ENCODE assay signal across 10 cellular contexts in the genomic region with DNA sequence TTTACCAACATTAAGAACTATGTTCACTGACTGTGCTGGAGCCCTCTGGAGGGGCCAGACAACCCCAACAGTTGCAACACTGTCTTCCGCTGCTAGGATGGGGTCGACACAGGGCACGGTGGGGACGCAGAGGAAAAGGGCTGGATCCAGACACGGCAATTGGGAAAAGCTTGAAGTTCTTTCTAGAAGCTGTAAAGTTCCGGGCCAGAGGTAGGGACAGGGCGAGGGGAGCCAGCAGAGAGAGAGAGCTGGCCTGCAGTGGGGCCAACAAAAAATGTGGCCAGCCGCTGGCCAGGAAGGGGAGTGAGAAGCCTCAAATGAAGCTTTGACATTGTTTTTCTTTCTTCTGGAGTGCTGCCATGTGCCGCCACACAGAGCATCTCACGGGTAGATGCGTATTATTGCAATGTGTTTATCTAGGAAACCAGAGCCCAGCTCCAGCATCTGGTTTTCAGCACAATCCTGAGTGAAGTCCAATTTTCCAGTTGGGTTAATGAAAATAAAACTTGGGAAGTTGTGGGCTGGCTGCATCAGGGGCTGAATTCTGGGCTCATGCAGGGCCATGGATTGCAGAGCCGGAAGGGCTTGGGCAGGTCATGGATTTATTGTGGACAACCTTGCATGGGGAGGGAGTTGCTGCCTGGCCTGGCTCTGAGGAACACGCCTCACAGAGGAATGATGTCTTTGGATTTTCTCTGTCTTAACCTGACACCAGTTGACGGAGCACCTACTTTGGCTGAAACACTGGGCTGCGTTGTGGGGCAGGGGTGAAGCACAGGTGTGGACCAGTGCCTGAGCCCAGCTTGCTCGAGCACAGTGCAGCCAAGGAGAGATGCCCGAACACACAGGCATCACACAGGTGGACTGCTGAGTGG.
DNase-seq lines count a peak whose midpoint lies in the region; ATAC-seq, FAIRE-seq and TF ChIP-seq lines count a peak whose summit lies in the region.
"Had no signal": no experiment of that assay in that cellular context is flagged by ENCODE, and none has a peak within 500 bp of the region (broad histone marks: within the 10 kb centered on the region; RNA-seq: fewer than 3 reads in every experiment).

No MANE protein-coding gene starts in this region.

- no peak overlapping the region for H3K4me3 Mint-ChIP-seq in mesothelial cell of epicardium
- H3K4me3 Mint-ChIP-seq in activated CD4-positive, alpha-beta T cell treated with anti-CD3 and anti-CD28 coated beads for 36 hours: no peak overlapping the region

- peak overlapping the region; percentile 27; the same call in 1 of the 2 replicates for H3K4me2 ChIP-seq in IMR-90 (ENCODE audit: low read depth, low read length)

- no peak for FAIRE-seq in frontal cortex (lab: Jason Lieb, UNC)

- H2BK5ac ChIP-seq in IMR-90 (ENCODE audit: low read depth, low read length, poor library complexity, severe bottlenecking): peak overlapping the region; percentile 57

- H3K36me3 ChIP-seq in IMR-90 (ENCODE audit: control insufficient read depth, insufficient read depth, low read length): no peaks in the 10 kb centered on the region
- no peaks in the 10 kb centered on the region for H3K36me3 ChIP-seq in thymus (ENCODE audit: control insufficient read depth, insufficient read depth)

- H2AK9ac ChIP-seq in IMR-90 (replicated peaks; ENCODE audit: low read depth, low read length, poor library complexity): peak overlapping the region; percentile 42

- peak overlapping the region; percentile 88 for H3K4ac ChIP-seq in IMR-90 (ENCODE audit: low read depth, low read length)

- H3K79me1 ChIP-seq in IMR-90 (ENCODE audit: low read depth in 1 of 2, low read length in 2 of 2): 0 out of 4 replicates have a peak, but pooled peaks cover 0 to 5% of the 10 kb centered on the region in 2 experiments

- H3K14ac ChIP-seq in IMR-90 (replicated peaks; ENCODE audit: low read depth, low read length): peak overlapping the region; percentile 85

- peak overlapping the region; percentile 92 for H3K27ac ChIP-seq in IMR-90 (ENCODE audit: insufficient read depth, low read length)
- H3K27ac ChIP-seq in thymus (ENCODE audit: low read depth): peak overlapping the region; percentile 61

- H4K91ac ChIP-seq in IMR-90 (ENCODE audit: insufficient read depth, low read depth, low read length): peak overlapping the region; percentile 84

- H3K27me3 Mint-ChIP-seq in mesothelial cell of epicardium (ENCODE audit: low read depth): no peaks in the 10 kb centered on the region
- peaks cover 18% of the 10 kb centered on the region for H3K27me3 Mint-ChIP-seq in activated CD4-positive, alpha-beta T cell treated with anti-CD3 and anti-CD28 coated beads for 36 hours

- CTCF ChIA-PET in IMR-90 (lab: Yijun Ruan, JAX): interaction anchor here (0.7 kb wide), 1 partner anchor 21 kb away, joined by 3 read pairs; no protein-coding TSS in a partner anchor
- CTCF ChIA-PET in activated CD4-positive, alpha-beta T cell treated with anti-CD3 and anti-CD28 coated beads for 36 hours (lab: Charles Lee): interaction anchor here (0.6 kb wide), 2 partner anchors 131 to 187 kb away, joined by 3 to 4 read pairs; no protein-coding TSS in a partner anchor

- peak overlapping the region; percentile 46 for H3K23ac ChIP-seq in IMR-90 (ENCODE audit: low read depth, low read length)

- ATAC-seq in IMR-90 (ENCODE audit: low read depth) (peak; percentile 78), HG02678 (IDR thresholded peaks at IDR 0.05; ENCODE audit: unreplicated experiment) (no peak)
- no peak for ATAC-seq in activated CD4-positive, alpha-beta T cell treated with anti-CD3 and anti-CD28 coated beads for 36 hours

- no TSS peak for BruUV-seq in IMR-90 (replicated peaks; lab: Mats Ljungman, UMichigan)

- peak overlapping the region; percentile 86 for H2BK20ac ChIP-seq in IMR-90 (ENCODE audit: low read depth, low read length)

- peak overlapping the region; percentile 81 for H3K18ac ChIP-seq in IMR-90 (ENCODE audit: low read depth, low read length)

- peak overlapping the region in 1 of 2 experiments; percentile 51; a peak in 1 of 4 replicates for H4K8ac ChIP-seq in IMR-90 (ENCODE audit: low read depth in 2 of 2, low read length in 2 of 2)

- peak overlapping the region; percentile 57 for H3K27ac Mint-ChIP-seq in mesothelial cell of epicardium
- H3K27ac Mint-ChIP-seq in activated CD4-positive, alpha-beta T cell treated with anti-CD3 and anti-CD28 coated beads for 36 hours: no peak overlapping the region

- peak overlapping the region; percentile 87 for H2BK120ac ChIP-seq in IMR-90 (ENCODE audit: low read depth, low read length)

- peaks cover 19% of the 10 kb centered on the region for H3K4me1 Mint-ChIP-seq in mesothelial cell of epicardium
- no peaks in the 10 kb centered on the region for H3K4me1 Mint-ChIP-seq in activated CD4-positive, alpha-beta T cell treated with anti-CD3 and anti-CD28 coated beads for 36 hours

- peaks cover 24% of the 10 kb centered on the region for H3K9me1 ChIP-seq in IMR-90 (ENCODE audit: insufficient read depth, low read length)

- H3K4me3 ChIP-seq in IMR-90 (ENCODE audit: insufficient read depth, low read depth, low read length): no peak overlapping the region
- H3K4me3 ChIP-seq in thymus (ENCODE audit: low read length): no peak overlapping the region

- dilution Hi-C loops in IMR-90 (cut with HindIII; ENCODE audit: low sequenced_read_pairs, unreplicated experiment): no loop called here

- H2AFZ ChIP-seq in IMR-90 (replicated peaks; ENCODE audit: low read length, poor library complexity): peak overlapping the region; percentile 70

- peak overlapping the region; percentile 58 for H4K5ac ChIP-seq in IMR-90 (ENCODE audit: low read depth, low read length)

- TF ChIP-seq RAD21 in IMR-90 (IDR thresholded peaks at IDR 0.05; ENCODE audit: low read length): no peak

- no peak for TF ChIP-seq CTCF in IMR-90 (conservative IDR thresholded peaks at IDR 0.05; ENCODE audit: low read depth, low read length)
- no peak for TF ChIP-seq CTCF in mesothelial cell of epicardium (IDR thresholded peaks at IDR 0.05; ENCODE audit: unreplicated experiment)

- H2AK5ac ChIP-seq in IMR-90 (ENCODE audit: low read depth, low read length): peak overlapping the region; percentile 92

- H3K27me3 ChIP-seq in IMR-90 (ENCODE audit: control insufficient read depth, insufficient read depth, low read length) (no peaks in the 10 kb centered on the region), thymus (ENCODE audit: control insufficient read depth, insufficient read depth) (no peaks in the 10 kb centered on the region)

- H3K9me3 Mint-ChIP-seq in mesothelial cell of epicardium: no peaks in the 10 kb centered on the region
- no peaks in the 10 kb centered on the region for H3K9me3 Mint-ChIP-seq in activated CD4-positive, alpha-beta T cell treated with anti-CD3 and anti-CD28 coated beads for 36 hours (ENCODE audit: low read depth)

- TF ChIP-seq POLR2A in IMR-90 (IDR thresholded peaks at IDR 0.05; ENCODE audit: low read depth, low read length): no peak

- H3K9me3 ChIP-seq in IMR-90 (ENCODE audit: control insufficient read depth, insufficient read depth, low read length) (no peaks in the 10 kb centered on the region), thymus (ENCODE audit: control insufficient read depth) (no peaks in the 10 kb centered on the region)

- no peaks in the 10 kb centered on the region for H4K20me1 ChIP-seq in IMR-90 (ENCODE audit: insufficient read depth, low read length)

- WGBS in IMR-90 (ENCODE audit: extremely low coverage in 2 of 2, insufficient read length in 1 of 2), 2 experiments: 32% methylated on average over 11 of the region's 17 CpGs; no CpG with 5 or more reads in 1 of the 2 experiments
- 90% methylated on average over 17 of the region's 17 CpGs for WGBS in thymus

- H3K56ac ChIP-seq in IMR-90 (ENCODE audit: extremely low read depth, insufficient read depth, low read length): peak overlapping the region; percentile 20; the same call in 1 of the 2 replicates

- peaks cover 32% of the 10 kb centered on the region for H3K4me1 ChIP-seq in IMR-90 (ENCODE audit: control insufficient read depth, insufficient read depth, low read length)
- no peaks in the 10 kb centered on the region for H3K4me1 ChIP-seq in thymus (ENCODE audit: control insufficient read depth, insufficient read depth, low read length)

- no peaks in the 10 kb centered on the region for H3K36me3 Mint-ChIP-seq in mesothelial cell of epicardium
- no peaks in the 10 kb centered on the region for H3K36me3 Mint-ChIP-seq in activated CD4-positive, alpha-beta T cell treated with anti-CD3 and anti-CD28 coated beads for 36 hours (ENCODE audit: low read depth)

- H3K9ac ChIP-seq in IMR-90 (ENCODE audit: low read depth, low read length): peak overlapping the region; percentile 50; the same call in 1 of the 2 replicates

- H2BK15ac ChIP-seq in IMR-90 (ENCODE audit: low read depth, low read length): peak overlapping the region; percentile 62; the same call in 1 of the 3 replicates

- intact Hi-C loops in IMR-90 (cut with micrococcal nuclease): no loop called here
- intact Hi-C loops in activated CD4-positive, alpha-beta T cell treated with anti-CD3 and anti-CD28 coated beads for 36 hours (cut with DNase I, micrococcal nuclease): no loop called here

- POLR2A ChIA-PET in IMR-90 (lab: Charles Lee; ENCODE audit: unreplicated experiment): interaction anchor here (1.0 to 1.3 kb wide), 2 partner anchors 12 to 78 kb away, joined by 5 to 8 read pairs; no protein-coding TSS in a partner anchor
- POLR2A ChIA-PET in activated CD4-positive, alpha-beta T cell treated with anti-CD3 and anti-CD28 coated beads for 36 hours (lab: Charles Lee): no interaction called here

- in situ Hi-C loops in IMR-90 (cut with MboI; ENCODE audit: low sequenced_read_pairs): no loop called here

- peak; percentile 92 for DNase-seq in IMR-90
- DNase-seq in ecto neural progenitor cell (ENCODE audit: low spot score): peak; percentile 30
- no peak for DNase-seq in mesothelial cell of epicardium (ENCODE audit: low spot score in 2 of 2, unreplicated experiment in 2 of 2)
- no peak for DNase-seq in activated CD4-positive, alpha-beta T cell treated with anti-CD3 and anti-CD28 coated beads for 36 hours
- no peak for DNase-seq in activated CD4-positive, alpha-beta T cell treated with anti-CD3 and anti-CD28 coated beads for 4 hours
- DNase-seq in frontal cortex (ENCODE audit: low spot score in 2 of 2): no peak
- DNase-seq: cortex of kidney, NCI-H1417 had no signal

TF ChIP-seq in IMR-90, 13 proteins besides CTCF, POLR2A, EP300 and RAD21 (continues in another document):
- TF ChIP-seq CEBPB (IDR thresholded peaks at IDR 0.05; ENCODE audit: low read depth, low read length): peak; percentile 70
- TF ChIP-seq CHD1 (IDR thresholded peaks at IDR 0.05; ENCODE audit: low read depth, low read length): no peak
- TF ChIP-seq, protein P1, sequence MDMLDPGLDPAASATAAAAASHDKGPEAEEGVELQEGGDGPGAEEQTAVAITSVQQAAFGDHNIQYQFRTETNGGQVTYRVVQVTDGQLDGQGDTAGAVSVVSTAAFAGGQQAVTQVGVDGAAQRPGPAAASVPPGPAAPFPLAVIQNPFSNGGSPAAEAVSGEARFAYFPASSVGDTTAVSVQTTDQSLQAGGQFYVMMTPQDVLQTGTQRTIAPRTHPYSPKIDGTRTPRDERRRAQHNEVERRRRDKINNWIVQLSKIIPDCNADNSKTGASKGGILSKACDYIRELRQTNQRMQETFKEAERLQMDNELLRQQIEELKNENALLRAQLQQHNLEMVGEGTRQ (IDR thresholded peaks at IDR 0.05; ENCODE audit: low read depth, low read length): peak; percentile 69
- peak; percentile 82; the same call in 1 of the 2 replicates for TF ChIP-seq MXI1 (IDR thresholded peaks at IDR 0.05; ENCODE audit: borderline replicate concordance, low read depth, low read length)

Comparison
In these comparisons a context has a peak if more than half of its experiments do, and no peak if none do; other contexts are left out.
1. DNase-seq: peak in IMR-90 (single experiment) and ecto neural progenitor cell (single experiment); none in mesothelial cell of epicardium (0 of 2), activated CD4-positive, alpha-beta T cell treated with anti-CD3 and anti-CD28 coated beads for 36 hours (single experiment), activated CD4-positive, alpha-beta T cell treated with anti-CD3 and anti-CD28 coated beads for 4 hours (0 of 2) and frontal cortex (0 of 2).